In the genomic region with DNA sequence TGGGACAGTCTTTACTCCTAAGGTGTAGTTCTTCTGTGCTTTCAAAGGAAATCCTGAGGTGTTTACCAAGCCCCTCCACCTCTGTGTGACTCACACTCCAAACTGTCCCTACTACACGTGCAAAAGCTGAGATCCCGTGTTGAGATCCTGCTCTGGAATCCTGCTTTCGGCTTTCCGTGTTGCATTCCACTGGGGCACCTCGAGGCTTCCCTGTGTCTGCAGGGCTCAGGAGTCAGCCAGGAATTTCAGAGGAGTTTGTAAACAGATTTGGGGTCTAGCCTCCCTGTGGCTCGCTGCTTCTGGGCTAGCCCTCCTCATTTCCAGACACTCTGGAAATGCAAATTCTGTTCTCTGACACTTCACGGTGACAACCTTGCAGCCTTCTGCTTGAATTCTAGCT, we compare ENCODE assay signal across 1 cellular context.
TF ChIP-seq lines count a peak whose summit lies in the region.

No MANE protein-coding gene starts in this region.

TF ChIP-seq in GM23338, 12 proteins besides CTCF, POLR2A, EP300 and RAD21 (continued from another document):
- TF ChIP-seq ZNF462 (CRISPR knock-in tag; IDR thresholded peaks at IDR 0.05) (no peak), REST (IDR thresholded peaks at IDR 0.05; ENCODE audit: unreplicated experiment) (no peak), STAT1 (IDR thresholded peaks at IDR 0.05; ENCODE audit: unreplicated experiment) (no peak), NANOG (IDR thresholded peaks at IDR 0.05; ENCODE audit: borderline replicate concordance) (no peak), POLR2AphosphoS5 (IDR thresholded peaks at IDR 0.05; ENCODE audit: low read depth) (no peak), ETS1 (IDR thresholded peaks at IDR 0.05) (no peak), JUNB (IDR thresholded peaks at IDR 0.05; ENCODE audit: unreplicated experiment) (no peak)
